In the genomic region with DNA sequence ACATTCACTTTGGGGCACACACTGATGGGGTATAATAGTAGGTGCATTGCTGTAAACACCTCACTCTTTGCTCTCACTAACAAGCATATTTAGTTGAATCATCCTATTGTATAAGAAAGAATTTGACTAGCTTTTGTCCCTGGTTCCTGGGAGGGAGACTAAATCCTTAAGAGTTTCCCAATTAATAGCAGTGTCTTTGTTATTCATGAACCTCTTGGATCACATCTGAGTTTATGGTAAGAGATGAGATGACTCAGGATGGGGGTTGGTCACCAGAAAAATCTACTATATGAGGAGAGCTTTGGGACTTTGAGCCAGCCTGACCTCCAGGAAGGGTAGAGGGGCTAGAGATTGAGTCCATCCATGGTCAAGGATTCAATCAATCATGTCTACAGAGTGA, we compare ENCODE assay signal across 22 cellular contexts. TPM values are rescaled to one million over a fixed set of nuclear protein-coding genes. Genes with fewer than 3 reads are reported as not detected.
DNase-seq lines count a peak whose midpoint lies in the region; ATAC-seq and TF ChIP-seq lines count a peak whose summit lies in the region.
"Had no signal": no experiment of that assay in that cellular context is flagged by ENCODE, and none has a peak within 500 bp of the region (broad histone marks: within the 10 kb centered on the region; RNA-seq: fewer than 3 reads in every experiment).

No MANE protein-coding gene starts in this region.

- H3K9me3 Mint-ChIP-seq in activated CD8-positive, alpha-beta T cell treated with anti-CD3 and anti-CD28 coated beads for 36 hours = peaks cover 20% of the 10 kb centered on the region
- H3K9me3 Mint-ChIP-seq: activated T-helper 17 cell treated with anti-CD3 and anti-CD28 coated beads, Interleukin-2, amount 50 U/mL, for 72 hours had no signal

- no peak overlapping the region for H3K27ac Mint-ChIP-seq in activated CD8-positive, alpha-beta T cell treated with anti-CD3 and anti-CD28 coated beads for 36 hours
- H3K27ac Mint-ChIP-seq: activated CD4-positive, alpha-beta T cell treated with anti-CD3 and anti-CD28 coated beads, Interleukin-2, amount 10 ng/mL, durations not matched to agents 24 days and 14 days; activated naive CD8-positive, alpha-beta T cell treated with anti-CD3 and anti-CD28 coated beads for 36 hours; activated T-helper 17 cell treated with anti-CD3 and anti-CD28 coated beads, Interleukin-2, amount 50 U/mL, for 72 hours; dendritic cell treated with granulocyte-macrophage colony-stimulating factor and Interleukin-4, amounts not matched to agents 40 ng/mL and 50 ng/mL, for 4 days; stimulated activated naive CD8-positive, alpha-beta T cell treated with anti-CD3 and anti-CD28 coated beads, Interleukin-15, Interleukin-2, amounts not matched to agents 100 ng/mL and 50 ng/mL, for 24 hours had no signal

- intact Hi-C loops in activated CD8-positive, alpha-beta T cell treated with anti-CD3 and anti-CD28 coated beads for 36 hours (cut with micrococcal nuclease) = no loop called here

- TF ChIP-seq CTCF in BJ (IDR thresholded peaks at IDR 0.05; ENCODE audit: insufficient read depth, low read depth, low read length) (no peak), choroid plexus epithelial cell (conservative IDR thresholded peaks at IDR 0.05; ENCODE audit: low read depth, low read length) (no peak)
- no peak for TF ChIP-seq CTCF in activated CD8-positive, alpha-beta T cell treated with anti-CD3 and anti-CD28 coated beads for 36 hours (IDR thresholded peaks at IDR 0.05)

- H3K36me3 ChIP-seq in BJ (ENCODE audit: control insufficient read depth, insufficient read depth, low read length) = 0 out of 2 replicates have a peak, but pooled peaks cover 2% of the 10 kb centered on the region

- no peaks in the 10 kb centered on the region for H3K27me3 Mint-ChIP-seq in activated CD8-positive, alpha-beta T cell treated with anti-CD3 and anti-CD28 coated beads for 36 hours
- H3K27me3 Mint-ChIP-seq: activated CD4-positive, alpha-beta T cell treated with anti-CD3 and anti-CD28 coated beads, Interleukin-2, amount 10 ng/mL, durations not matched to agents 24 days and 14 days; activated naive CD8-positive, alpha-beta T cell treated with anti-CD3 and anti-CD28 coated beads for 36 hours; activated T-helper 17 cell treated with anti-CD3 and anti-CD28 coated beads, Interleukin-2, amount 50 U/mL, for 72 hours; dendritic cell treated with granulocyte-macrophage colony-stimulating factor and Interleukin-4, amounts not matched to agents 40 ng/mL and 50 ng/mL, for 4 days; stimulated activated naive CD8-positive, alpha-beta T cell treated with anti-CD3 and anti-CD28 coated beads, Interleukin-15, Interleukin-2, amounts not matched to agents 100 ng/mL and 50 ng/mL, for 24 hours had no signal

- no peak for ATAC-seq in activated CD8-positive, alpha-beta T cell treated with anti-CD3 and anti-CD28 coated beads for 36 hours
- no peak for ATAC-seq in GM18868 (IDR thresholded peaks at IDR 0.05; ENCODE audit: unreplicated experiment)
- ATAC-seq: activated T-helper 17 cell treated with anti-CD3 and anti-CD28 coated beads, Interleukin-2, amount 50 U/mL, for 72 hours; HepG2; left ventricle myocardium superior had no signal

- CTCF ChIA-PET in BJ (lab: Yijun Ruan, JAX) = interaction anchor here (1.2 kb wide), 1 partner anchor 57 kb away, joined by 3 read pairs; the partner anchor contains the start of gene PUM3
- CTCF ChIA-PET in activated CD8-positive, alpha-beta T cell treated with anti-CD3 and anti-CD28 coated beads for 36 hours (lab: Charles Lee) = no interaction called here

- DNase-seq in BJ (ENCODE audit: low read depth) = peak; percentile 21
- peak; percentile 25 for DNase-seq in LHCN-M2 (ENCODE audit: low read depth)
- DNase-seq in choroid plexus epithelial cell (ENCODE audit: low read depth) = peak; percentile 41
- peak; percentile 71 for DNase-seq in iris pigment epithelial cell (ENCODE audit: low read depth)
- DNase-seq in activated T-cell treated with anti-CD3 and anti-CD28 coated beads, Interleukin-2, amount 50 U/mL, for 48 hours = no peak
- DNase-seq in SIG-M5 treated with dmso at 0.1 percent for 504 hours (lab: John Stamatoyannopoulos, UW; ENCODE audit: unreplicated experiment) = no peak
- DNase-seq in activated CD8-positive, alpha-beta T cell treated with anti-CD3 and anti-CD28 coated beads for 36 hours = no peak
- DNase-seq: activated CD4-positive, alpha-beta T cell treated with anti-CD3 and anti-CD28 coated beads, Interleukin-2, amount 10 ng/mL, durations not matched to agents 24 days and 14 days; activated naive CD8-positive, alpha-beta T cell treated with anti-CD3 and anti-CD28 coated beads for 36 hours; AML-193; head of caudate nucleus; left ventricle myocardium superior; MG63; NCI-H2171 treated with DMSO at 0.1 percent for 48 hours; NCI-H526 treated with DMSO at 0.1 percent for 48 hours; stimulated activated CD4-positive, alpha-beta T cell treated with anti-CD3 and anti-CD28 coated beads, Interleukin-4, amount 100 ng/mL, for 24 hours; tibial artery had no signal

- H3K36me3 Mint-ChIP-seq in activated CD8-positive, alpha-beta T cell treated with anti-CD3 and anti-CD28 coated beads for 36 hours (ENCODE audit: low read depth) = peaks cover 93% of the 10 kb centered on the region

- no peaks in the 10 kb centered on the region for H3K4me1 Mint-ChIP-seq in activated CD8-positive, alpha-beta T cell treated with anti-CD3 and anti-CD28 coated beads for 36 hours (ENCODE audit: low read depth)
- H3K4me1 Mint-ChIP-seq: activated naive CD8-positive, alpha-beta T cell treated with anti-CD3 and anti-CD28 coated beads for 36 hours; activated T-helper 17 cell treated with anti-CD3 and anti-CD28 coated beads, Interleukin-2, amount 50 U/mL, for 72 hours had no signal

- no peaks in the 10 kb centered on the region for H3K27me3 ChIP-seq in BJ (ENCODE audit: control insufficient read depth, insufficient read depth, low read length)
- H3K27me3 ChIP-seq: MG63, tibial artery had no signal

- H3K4me3 ChIP-seq in BJ (ENCODE audit: low read depth, low read length) = no peak overlapping the region
- no peak overlapping the region for H3K4me3 ChIP-seq in choroid plexus epithelial cell (ENCODE audit: low read depth, low read length)
- H3K4me3 ChIP-seq: MG63, tibial artery had no signal

- H3K4me3 Mint-ChIP-seq in activated CD8-positive, alpha-beta T cell treated with anti-CD3 and anti-CD28 coated beads for 36 hours = no peak overlapping the region
- H3K4me3 Mint-ChIP-seq: activated CD4-positive, alpha-beta T cell treated with anti-CD3 and anti-CD28 coated beads, Interleukin-2, amount 10 ng/mL, durations not matched to agents 24 days and 14 days; activated naive CD8-positive, alpha-beta T cell treated with anti-CD3 and anti-CD28 coated beads for 36 hours; activated T-helper 17 cell treated with anti-CD3 and anti-CD28 coated beads, Interleukin-2, amount 50 U/mL, for 72 hours; dendritic cell treated with granulocyte-macrophage colony-stimulating factor and Interleukin-4, amounts not matched to agents 40 ng/mL and 50 ng/mL, for 4 days; stimulated activated naive CD8-positive, alpha-beta T cell treated with anti-CD3 and anti-CD28 coated beads, Interleukin-15, Interleukin-2, amounts not matched to agents 100 ng/mL and 50 ng/mL, for 24 hours had no signal

- POLR2A ChIA-PET in BJ (lab: Charles Lee) = no interaction called here
- POLR2A ChIA-PET in activated CD8-positive, alpha-beta T cell treated with anti-CD3 and anti-CD28 coated beads for 36 hours (lab: Charles Lee) = no interaction called here

RNA-seq across cellular contexts. Expression of gene PUM3, which starts 56.8 kb away (rescaled TPM):
- polyA plus RNA-seq in BJ (2011; rRNA removed) = 19.8 and 27.8 TPM in 2 replicates
- 25.2 and 30.9 TPM in 2 replicates for polyA minus RNA-seq in BJ (2011; rRNA and poly(A)+ RNA removed)
- 51.9 and 58.0 TPM in 2 replicates for total RNA-seq in LHCN-M2 (2014; rRNA removed)
- 18.5 TPM for polyA plus RNA-seq in LHCN-M2 (2012)
- 100 to 1,000 TPM; 101 to 106 TPM for total RNA-seq in activated CD8-positive, alpha-beta T cell treated with anti-CD3 and anti-CD28 coated beads for 36 hours

Comparison
In these comparisons a context has a peak if more than half of its experiments do, and no peak if none do; other contexts are left out.
1. DNase-seq: peak in BJ (single experiment), LHCN-M2 (single experiment), choroid plexus epithelial cell (single experiment) and iris pigment epithelial cell (single experiment); none in activated T-cell treated with anti-CD3 and anti-CD28 coated beads, Interleukin-2, amount 50 U/mL, for 48 hours (0 of 2), SIG-M5 treated with dmso at 0.1 percent for 504 hours (single experiment) and activated CD8-positive, alpha-beta T cell treated with anti-CD3 and anti-CD28 coated beads for 36 hours (single experiment).